26 cellular contexts compared by ENCODE assay signal in genomic region chr9:9625248-9625647, GRCh38.
"Had no signal": no experiment of that assay in that cellular context is flagged by ENCODE, and none has a peak within 500 bp of the region (broad histone marks: within the 10 kb centered on the region; RNA-seq: fewer than 3 reads in every experiment).

No MANE protein-coding gene starts in this region.

- ATAC-seq: activated T-cell treated with anti-CD3 and anti-CD28 coated beads, Interleukin-2, amount 50 U/mL, for 72 hours; body of pancreas; left cardiac atrium; left ventricle myocardium superior; mucosa of descending colon; sciatic nerve had no signal

- H3K27ac Mint-ChIP-seq: activated naive CD8-positive, alpha-beta T cell; activated T-cell treated with anti-CD3 and anti-CD28 coated beads, Interleukin-2, amount 50 U/mL, for 72 hours; nephron had no signal

- H3K4me1 Mint-ChIP-seq: nephron had no signal

- H3K4me3 Mint-ChIP-seq: activated naive CD8-positive, alpha-beta T cell; activated T-cell treated with anti-CD3 and anti-CD28 coated beads, Interleukin-2, amount 50 U/mL, for 72 hours; nephron; stimulated activated naive B cell treated with anti-CD40 and anti-IgM and Interleukin-4, amounts not matched to agents 10 μg/mL and 1 μg/mL and 100 μg/mL, for 72 hours had no signal

- H3K9me3 Mint-ChIP-seq: nephron had no signal

- H3K36me3 Mint-ChIP-seq: activated naive CD8-positive, alpha-beta T cell; stimulated activated naive B cell treated with anti-CD40 and anti-IgM and Interleukin-4, amounts not matched to agents 10 μg/mL and 1 μg/mL and 100 μg/mL, for 72 hours had no signal

- H3K27me3 Mint-ChIP-seq: activated naive CD8-positive, alpha-beta T cell had no signal

- DNase-seq: activated CD4-positive, alpha-beta T cell treated with anti-CD3 and anti-CD28 coated beads for 4 hours; activated CD4-positive, alpha-beta T cell treated with anti-CD3 and anti-CD28 coated beads, Interleukin-2, amount 50 U/mL, for 4 hours; activated naive CD4-positive, alpha-beta T cell treated with Interleukin-2 at 50 U/mL for 16 hours; activated T-cell treated with anti-CD3 and anti-CD28 coated beads for 4 hours; activated T-cell treated with anti-CD3 and anti-CD28 coated beads, Interleukin-2, amount 50 U/mL, for 72 hours; aorta; body of pancreas; colonic mucosa; effector CD8-positive, alpha-beta T cell; esophagus squamous epithelium; foreskin melanocyte; hippocampal formation; left cardiac atrium; left ventricle myocardium superior; mucosa of descending colon; retina; stimulated activated CD4-positive, alpha-beta T cell treated with anti-CD3 and anti-CD28 coated beads, Interleukin-1b, Interleukin-23, amount 100 ng/mL, for 48 hours; stimulated activated CD4-positive, alpha-beta T cell treated with anti-CD3 and anti-CD28 coated beads, Interleukin-4, amount 100 ng/mL, for 4 hours; stimulated activated CD8-positive, alpha-beta memory T cell treated with anti-CD3 and anti-CD28 coated beads, Interleukin-4, amount 100 ng/mL, for 48 hours; stimulated activated naive B cell treated with anti-CD40 and anti-IgM and Interleukin-4, amounts not matched to agents 10 μg/mL and 1 μg/mL and 100 μg/mL, for 72 hours; stomach; thyroid gland; upper lobe of left lung had no signal
